In the genomic region with DNA sequence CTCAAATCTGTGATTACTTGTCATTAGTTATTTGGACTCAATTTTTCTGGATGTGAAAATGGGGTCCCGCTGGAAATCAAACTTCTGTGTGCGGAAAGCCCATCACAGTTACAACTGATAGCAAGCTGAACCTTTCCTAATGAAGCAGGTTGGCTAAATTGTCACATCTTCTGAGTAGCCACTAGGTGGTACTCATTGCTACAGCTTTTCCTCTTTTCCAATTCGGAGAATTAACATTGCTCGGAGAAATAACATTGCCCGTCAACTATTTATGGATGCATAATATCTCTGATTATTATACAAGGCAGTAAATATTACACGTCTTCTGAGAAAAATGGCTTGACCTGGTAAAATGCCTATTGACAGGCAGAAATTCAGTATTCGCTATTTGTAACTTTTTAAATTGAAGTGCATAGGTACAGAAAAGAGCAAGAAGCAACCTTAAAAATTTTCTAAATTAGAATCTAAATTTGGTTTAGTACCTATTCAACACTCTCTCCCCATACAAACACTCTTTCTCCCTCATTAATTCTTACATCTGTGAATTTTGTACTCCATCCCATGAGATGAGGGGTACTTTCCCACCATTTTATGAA, we compare ENCODE assay signal across 8 cellular contexts. TPM values are rescaled to one million over a fixed set of nuclear protein-coding genes. Genes with fewer than 3 reads are reported as not detected.
DNase-seq lines count a peak whose midpoint lies in the region; ATAC-seq, FAIRE-seq and TF ChIP-seq lines count a peak whose summit lies in the region.

No MANE protein-coding gene starts in this region.

- intact Hi-C loops in kidney (cut with DNase I), result no loop called here

- no peak for DNase-seq in DND-41
- DNase-seq in WERI-Rb-1, result no peak
- no peak for DNase-seq in kidney
- DNase-seq in activated naive CD4-positive, alpha-beta T cell treated with Interleukin-2 at 50 U/mL for 16 hours, result no peak

- no peak overlapping the region for H2AFZ ChIP-seq in DND-41 (ENCODE audit: low read depth, low read length)
- H2AFZ ChIP-seq in Loucy (ENCODE audit: low read length), result no peak overlapping the region

- FAIRE-seq in kidney (lab: Jason Lieb, UNC), result peak; percentile 15

- H3K4me3 ChIP-seq in DND-41 (ENCODE audit: low read depth in 1 of 2, low read length in 2 of 2) (no peak overlapping the region), Loucy (ENCODE audit: low read length, poor library complexity, severe bottlenecking) (no peak overlapping the region), WERI-Rb-1 (ENCODE audit: low read depth, low read length) (no peak overlapping the region), kidney (ENCODE audit: low read length in 2 of 2) (no peak overlapping the region)

- H4K20me1 ChIP-seq in DND-41 (ENCODE audit: insufficient read depth, low read length) (no peaks in the 10 kb centered on the region), Loucy (ENCODE audit: insufficient read depth, low read length, poor library complexity, severe bottlenecking) (no peaks in the 10 kb centered on the region)

- H3K27ac ChIP-seq in DND-41 (ENCODE audit: low read length), result no peak overlapping the region
- H3K27ac ChIP-seq in WERI-Rb-1, result no peak overlapping the region
- H3K27ac ChIP-seq in kidney (ENCODE audit: low read depth in 2 of 2, low read length in 2 of 2), result no peak overlapping the region

- no peaks in the 10 kb centered on the region for H3F3A ChIP-seq in Loucy (ENCODE audit: low read depth)

- TF ChIP-seq CTCF in DND-41 (IDR thresholded peaks at IDR 0.05; ENCODE audit: borderline replicate concordance, extremely low read depth, low read length, poor library complexity, severe bottlenecking) (peak; percentile 52), Loucy (conservative IDR thresholded peaks at IDR 0.05; ENCODE audit: low read length) (peak; percentile 75), WERI-Rb-1 (IDR thresholded peaks at IDR 0.05; ENCODE audit: low read depth, low read length) (peak; percentile 72), kidney (IDR thresholded peaks at IDR 0.05; ENCODE audit: borderline replicate concordance, extremely low read depth, insufficient read depth) (peak; percentile 57)

- H3K9ac ChIP-seq in DND-41 (ENCODE audit: low read depth, low read length), result no peak overlapping the region
- H3K9ac ChIP-seq in Loucy (ENCODE audit: low read depth, low read length, poor library complexity, severe bottlenecking), result no peak overlapping the region
- no peak overlapping the region for H3K9ac ChIP-seq in kidney (ENCODE audit: low read length in 2 of 2)

- H3K9me3 ChIP-seq in DND-41 (ENCODE audit: insufficient read depth, low read length, severe bottlenecking) (no peaks in the 10 kb centered on the region), Loucy (ENCODE audit: insufficient read depth, low read depth, low read length) (no peaks in the 10 kb centered on the region), WERI-Rb-1 (ENCODE audit: severe bottlenecking) (no peaks in the 10 kb centered on the region), kidney (ENCODE audit: control insufficient read depth in 1 of 2, low read length in 2 of 2) (no peaks in the 10 kb centered on the region)

- H3K4me1 ChIP-seq in DND-41 (ENCODE audit: insufficient read depth, low read length) (no peaks in the 10 kb centered on the region), Loucy (ENCODE audit: insufficient read depth, low read length, poor library complexity, severe bottlenecking) (no peaks in the 10 kb centered on the region), kidney (ENCODE audit: control insufficient read depth in 1 of 2, insufficient read depth in 1 of 2, low read depth in 1 of 2, low read length in 2 of 2) (no peaks in the 10 kb centered on the region)

- ATAC-seq in DND-41 (ENCODE audit: insufficient read depth, low read depth), result no peak
- no peak for ATAC-seq in GM21447 (IDR thresholded peaks at IDR 0.05; ENCODE audit: unreplicated experiment)
- ATAC-seq in HG02759 (IDR thresholded peaks at IDR 0.05; ENCODE audit: unreplicated experiment), result no peak
- no peak for ATAC-seq in GM18520 (IDR thresholded peaks at IDR 0.05; ENCODE audit: unreplicated experiment)

- H3K36me3 ChIP-seq in DND-41 (ENCODE audit: insufficient read depth, low read length) (no peaks in the 10 kb centered on the region), Loucy (ENCODE audit: insufficient read depth, low read length) (no peaks in the 10 kb centered on the region), WERI-Rb-1 (no peaks in the 10 kb centered on the region), kidney (ENCODE audit: control insufficient read depth in 1 of 2, insufficient read depth in 2 of 2, low read length in 2 of 2) (no peaks in the 10 kb centered on the region)

- H3K27me3 ChIP-seq in DND-41 (ENCODE audit: insufficient read depth, low read length, poor library complexity) (peaks cover 10% of the 10 kb centered on the region), Loucy (ENCODE audit: insufficient read depth, low read length, poor library complexity, severe bottlenecking) (no peaks in the 10 kb centered on the region), WERI-Rb-1 (ENCODE audit: insufficient read depth, low read depth, severe bottlenecking) (no peaks in the 10 kb centered on the region)

- H3K4me2 ChIP-seq in DND-41 (ENCODE audit: insufficient read depth, low read length) (no peak overlapping the region), Loucy (ENCODE audit: low read depth, low read length, poor library complexity, severe bottlenecking) (no peak overlapping the region)

- H3K79me2 ChIP-seq in DND-41 (ENCODE audit: insufficient read depth, low read length), result no peaks in the 10 kb centered on the region
- H3K79me2 ChIP-seq in Loucy (ENCODE audit: insufficient read depth, low read length), result no peaks in the 10 kb centered on the region

- H3K9me2 ChIP-seq in Loucy (replicated peaks; ENCODE audit: low read depth, low read length), result no peaks in the 10 kb centered on the region

RNA-seq across cellular contexts. Expression of gene BLOC1S2, which starts 17.3 kb away (rescaled TPM):
- 31.8 TPM for total RNA-seq in kidney
- polyA plus RNA-seq in kidney (ENCODE audit: insufficient read depth, low read depth, low replicate concordance), result 56.3 TPM

RNA-seq across cellular contexts. Expression of gene PKD2L1, which starts 26.2 kb away (rescaled TPM):
- not detected for total RNA-seq in kidney
- 0.17 TPM for polyA plus RNA-seq in kidney (ENCODE audit: insufficient read depth, low read depth, low replicate concordance)

RNA-seq across cellular contexts. Expression of gene CWF19L1, which starts 36.4 kb away (rescaled TPM):
- total RNA-seq in kidney, result 25.0 TPM
- 18.0 TPM for polyA plus RNA-seq in kidney (ENCODE audit: insufficient read depth, low read depth, low replicate concordance)

RNA-seq across cellular contexts. Expression of gene SCD, which starts 43.2 kb away (rescaled TPM):
- total RNA-seq in kidney, result 8.7 TPM
- polyA plus RNA-seq in kidney (ENCODE audit: insufficient read depth, low read depth, low replicate concordance), result 10.7 TPM
